ENCODE assay signal across 8 cellular contexts in genomic region chr16:60059141-60059540, GRCh38.
"Had no signal": no experiment of that assay in that cellular context is flagged by ENCODE, and none has a peak within 500 bp of the region (broad histone marks: within the 10 kb centered on the region; RNA-seq: fewer than 3 reads in every experiment).

No MANE protein-coding gene starts in this region.

- FAIRE-seq: G401.6, GM12878, GM12891, GM12892, GM18507, GM19239 had no signal

- ATAC-seq: GM12878 had no signal

- DNase-seq: GDM1, GF-D8 had no signal

- H3K4me3 ChIP-seq: GM12878 had no signal
